13 cellular contexts compared by ENCODE assay signal in genomic region chr16:35102780-35103403, GRCh38.
A peak's percentile ranks its signal among the peaks of the same experiment; 100 is the strongest.
DNase-seq lines count a peak whose midpoint lies in the region; ATAC-seq, FAIRE-seq and TF ChIP-seq lines count a peak whose summit lies in the region.
"Had no signal": no experiment of that assay in that cellular context is flagged by ENCODE, and none has a peak within 500 bp of the region (broad histone marks: within the 10 kb centered on the region; RNA-seq: fewer than 3 reads in every experiment).

No MANE protein-coding gene starts in this region.

- no peak for FAIRE-seq in keratinocyte (lab: Jason Lieb, UNC)
- FAIRE-seq: TTC549 had no signal

- H3K4me1 ChIP-seq in heart left ventricle = no peaks in the 10 kb centered on the region
- no peaks in the 10 kb centered on the region for H3K4me1 ChIP-seq in keratinocyte (ENCODE audit: control insufficient read depth, extremely low read depth, insufficient read depth, low read length)
- H3K4me1 ChIP-seq: BLaER1 had no signal

- no peaks in the 10 kb centered on the region for H3K9me1 ChIP-seq in keratinocyte (ENCODE audit: control insufficient read depth, extremely low read depth, insufficient read depth, low read length)

- no peaks in the 10 kb centered on the region for H3K36me3 ChIP-seq in heart left ventricle
- H3K36me3 ChIP-seq in keratinocyte (ENCODE audit: control insufficient read depth in 2 of 2, extremely low read depth in 1 of 2, insufficient read depth in 2 of 2, low read length in 2 of 2) = no peaks in the 10 kb centered on the region
- H3K36me3 ChIP-seq: BLaER1, neutrophil had no signal

- in situ Hi-C loops in KBM-7 (cut with MboI; ENCODE audit: low pct_unique_long_range_greater_than_20kb, low sequenced_read_pairs) = no loop called here

- WGBS in heart left ventricle, 4 donors = 28 to 36% (median 33%) methylated on average over 6 of the region's 6 CpGs

- TF ChIP-seq POLR2A in heart left ventricle (IDR thresholded peaks at IDR 0.05) = no peak

- dilution Hi-C loops in keratinocyte (cut with MboI; ENCODE audit: extremely low pct_ligation_motif_present, low sequenced_read_pairs) = no loop called here

- H3K4me3 ChIP-seq in heart left ventricle (no peak overlapping the region), keratinocyte (ENCODE audit: control insufficient read depth in 2 of 3, extremely low read depth in 1 of 3, insufficient read depth in 2 of 3, low read depth in 1 of 3, low read length in 3 of 3) (no peak overlapping the region)
- H3K4me3 ChIP-seq: BLaER1 had no signal

- H3K9me3 ChIP-seq in heart left ventricle = peaks cover 0 to 7% (median 0%) of the 10 kb centered on the region in 12 donors
- no peaks in the 10 kb centered on the region for H3K9me3 ChIP-seq in keratinocyte (ENCODE audit: control insufficient read depth, low read depth, low read length)
- H3K9me3 ChIP-seq: BLaER1, neutrophil had no signal

- TF ChIP-seq CTCF in heart left ventricle (IDR thresholded peaks at IDR 0.05) (peak in 7 of 12 donors; percentile 7 to 33 (median 20)), keratinocyte (optimal IDR thresholded peaks at IDR 0.05 in 1 of 3, IDR thresholded peaks at IDR 0.05 in 1 of 3, conservative IDR thresholded peaks at IDR 0.05 in 1 of 3; ENCODE audit: extremely low read depth in 1 of 3, insufficient read depth in 2 of 3, low read length in 3 of 3) (peak; percentile 21 to 87 (median 51))

- H4K20me1 ChIP-seq in keratinocyte (ENCODE audit: control insufficient read depth, extremely low read depth, insufficient read depth, low read length) = no peaks in the 10 kb centered on the region
- H4K20me1 ChIP-seq: BLaER1 had no signal

- H3K27ac ChIP-seq in heart left ventricle (no peak overlapping the region), keratinocyte (ENCODE audit: control insufficient read depth, insufficient read depth, low read length) (no peak overlapping the region)
- H3K27ac ChIP-seq: BLaER1, neutrophil had no signal

- H3K9ac ChIP-seq in keratinocyte (ENCODE audit: control insufficient read depth, extremely low read depth, insufficient read depth, low read length) = no peak overlapping the region
- H3K9ac ChIP-seq: BLaER1 had no signal

- H3K27me3 ChIP-seq in heart left ventricle = peaks cover 0 to 6% (median 0%) of the 10 kb centered on the region in 9 donors
- H3K27me3 ChIP-seq in keratinocyte (ENCODE audit: control insufficient read depth, extremely low read depth, insufficient read depth, low read length) = no peaks in the 10 kb centered on the region
- H3K27me3 ChIP-seq: BLaER1, neutrophil had no signal

- H3K4me2 ChIP-seq in keratinocyte (ENCODE audit: control insufficient read depth, extremely low read depth, insufficient read depth, low read depth, low read length) = no peak overlapping the region
- H3K4me2 ChIP-seq: BLaER1 had no signal

- H3K79me2 ChIP-seq in keratinocyte (ENCODE audit: control insufficient read depth, insufficient read depth, low read length) = no peaks in the 10 kb centered on the region

- intact Hi-C loops in heart left ventricle (cut with DNase I) = no loop called here
- intact Hi-C loops in Right ventricle myocardium inferior (cut with DNase I) = no loop called here

- no peak for DNase-seq in heart left ventricle
- DNase-seq in Right ventricle myocardium inferior (ENCODE audit: missing footprints) = no peak
- DNase-seq in KBM-7 = peak; percentile 62
- peak; percentile 17 for DNase-seq in RKO (ENCODE audit: low spot score)
- DNase-seq in keratinocyte (ENCODE audit: low read depth, low spot score) = no peak
- DNase-seq in hypothalamus (lab: John Stamatoyannopoulos, UW) = no peak
- DNase-seq: stimulated activated CD4-positive, alpha-beta T cell treated with anti-CD3 and anti-CD28 coated beads, Interleukin-12 subunit alpha, Interleukin-12 subunit beta, amount 100 ng/mL, for 4 hours had no signal

- no peak overlapping the region for H2AFZ ChIP-seq in keratinocyte (ENCODE audit: control insufficient read depth, low read length)

- ATAC-seq in heart left ventricle = no peak
- no peak for ATAC-seq in Right ventricle myocardium inferior
- ATAC-seq in HG02981 (IDR thresholded peaks at IDR 0.05; ENCODE audit: unreplicated experiment) = no peak
- no peak for ATAC-seq in HG03196 (IDR thresholded peaks at IDR 0.05; ENCODE audit: unreplicated experiment)
- ATAC-seq: activated T-cell treated with anti-CD3 and anti-CD28 coated beads, Interleukin-2, amount 50 U/mL, for 72 hours had no signal

Comparison
In these comparisons a context has a peak if more than half of its experiments do, and no peak if none do; other contexts are left out.
1. DNase-seq: peak in KBM-7 (single experiment) and RKO (single experiment); none in heart left ventricle (0 of 5), Right ventricle myocardium inferior (single experiment), keratinocyte (single experiment) and hypothalamus (0 of 51).